In the genomic region with DNA sequence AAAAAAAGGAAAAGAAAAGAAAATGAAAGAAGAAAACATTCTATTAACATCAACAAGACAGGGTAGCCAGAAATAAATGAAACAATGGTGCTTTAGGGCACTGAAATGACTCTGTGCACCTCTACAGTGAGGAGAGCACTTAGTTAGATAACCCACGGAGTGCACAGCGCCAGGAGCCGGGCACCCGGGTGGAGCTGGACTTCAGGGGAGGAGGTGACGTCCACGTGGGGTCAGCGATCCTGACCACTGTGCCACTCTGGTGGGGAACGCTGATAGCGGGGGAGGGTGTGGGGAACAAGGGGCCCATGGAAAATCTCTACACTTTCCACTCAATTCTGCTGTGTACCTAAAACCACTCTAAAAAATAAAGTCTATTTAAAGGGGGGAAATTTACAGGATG, we compare ENCODE assay signal across 1 cellular context.
TF ChIP-seq lines count a peak whose summit lies in the region.

No MANE protein-coding gene starts in this region.

TF ChIP-seq in IMR-90, 13 proteins besides CTCF, POLR2A, EP300 and RAD21:
- TF ChIP-seq SMC3 (IDR thresholded peaks at IDR 0.05; ENCODE audit: low read depth, low read length) (no peak), CHD1 (IDR thresholded peaks at IDR 0.05; ENCODE audit: low read depth, low read length) (no peak), RFX5 (IDR thresholded peaks at IDR 0.05; ENCODE audit: low read depth, low read length) (no peak), MAZ (IDR thresholded peaks at IDR 0.05; ENCODE audit: borderline replicate concordance, low read depth, low read length) (no peak), MXI1 (IDR thresholded peaks at IDR 0.05; ENCODE audit: borderline replicate concordance, low read depth, low read length) (no peak), FOS (IDR thresholded peaks at IDR 0.05; ENCODE audit: low read depth, low read length) (no peak), BHLHE40 (IDR thresholded peaks at IDR 0.05; ENCODE audit: low read depth, low read length) (no peak)
- TF ChIP-seq, protein P1, sequence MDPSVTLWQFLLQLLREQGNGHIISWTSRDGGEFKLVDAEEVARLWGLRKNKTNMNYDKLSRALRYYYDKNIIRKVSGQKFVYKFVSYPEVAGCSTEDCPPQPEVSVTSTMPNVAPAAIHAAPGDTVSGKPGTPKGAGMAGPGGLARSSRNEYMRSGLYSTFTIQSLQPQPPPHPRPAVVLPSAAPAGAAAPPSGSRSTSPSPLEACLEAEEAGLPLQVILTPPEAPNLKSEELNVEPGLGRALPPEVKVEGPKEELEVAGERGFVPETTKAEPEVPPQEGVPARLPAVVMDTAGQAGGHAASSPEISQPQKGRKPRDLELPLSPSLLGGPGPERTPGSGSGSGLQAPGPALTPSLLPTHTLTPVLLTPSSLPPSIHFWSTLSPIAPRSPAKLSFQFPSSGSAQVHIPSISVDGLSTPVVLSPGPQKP (IDR thresholded peaks at IDR 0.05; ENCODE audit: borderline replicate concordance, low read depth, low read length) = no peak
- TF ChIP-seq, protein P2, sequence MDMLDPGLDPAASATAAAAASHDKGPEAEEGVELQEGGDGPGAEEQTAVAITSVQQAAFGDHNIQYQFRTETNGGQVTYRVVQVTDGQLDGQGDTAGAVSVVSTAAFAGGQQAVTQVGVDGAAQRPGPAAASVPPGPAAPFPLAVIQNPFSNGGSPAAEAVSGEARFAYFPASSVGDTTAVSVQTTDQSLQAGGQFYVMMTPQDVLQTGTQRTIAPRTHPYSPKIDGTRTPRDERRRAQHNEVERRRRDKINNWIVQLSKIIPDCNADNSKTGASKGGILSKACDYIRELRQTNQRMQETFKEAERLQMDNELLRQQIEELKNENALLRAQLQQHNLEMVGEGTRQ (IDR thresholded peaks at IDR 0.05; ENCODE audit: low read depth, low read length) = no peak
